1 cellular context compared by ENCODE assay signal in genomic region chrX:16725067-16725466, GRCh38.
TF ChIP-seq lines count a peak whose summit lies in the region.

No MANE protein-coding gene starts in this region.

TF ChIP-seq in HepG2, 621 proteins besides CTCF, POLR2A, EP300 and RAD21:
- TF ChIP-seq ZNF121 (CRISPR knock-in tag; IDR thresholded peaks at IDR 0.05) (0 out of 2 replicates have a peak, but pooled peaks have one; percentile 20), ZFYVE20 (CRISPR knock-in tag; IDR thresholded peaks at IDR 0.05; ENCODE audit: borderline replicate concordance, low read depth) (no peak)
